Comparison of ENCODE assay signal across 10 cellular contexts in the genomic region with DNA sequence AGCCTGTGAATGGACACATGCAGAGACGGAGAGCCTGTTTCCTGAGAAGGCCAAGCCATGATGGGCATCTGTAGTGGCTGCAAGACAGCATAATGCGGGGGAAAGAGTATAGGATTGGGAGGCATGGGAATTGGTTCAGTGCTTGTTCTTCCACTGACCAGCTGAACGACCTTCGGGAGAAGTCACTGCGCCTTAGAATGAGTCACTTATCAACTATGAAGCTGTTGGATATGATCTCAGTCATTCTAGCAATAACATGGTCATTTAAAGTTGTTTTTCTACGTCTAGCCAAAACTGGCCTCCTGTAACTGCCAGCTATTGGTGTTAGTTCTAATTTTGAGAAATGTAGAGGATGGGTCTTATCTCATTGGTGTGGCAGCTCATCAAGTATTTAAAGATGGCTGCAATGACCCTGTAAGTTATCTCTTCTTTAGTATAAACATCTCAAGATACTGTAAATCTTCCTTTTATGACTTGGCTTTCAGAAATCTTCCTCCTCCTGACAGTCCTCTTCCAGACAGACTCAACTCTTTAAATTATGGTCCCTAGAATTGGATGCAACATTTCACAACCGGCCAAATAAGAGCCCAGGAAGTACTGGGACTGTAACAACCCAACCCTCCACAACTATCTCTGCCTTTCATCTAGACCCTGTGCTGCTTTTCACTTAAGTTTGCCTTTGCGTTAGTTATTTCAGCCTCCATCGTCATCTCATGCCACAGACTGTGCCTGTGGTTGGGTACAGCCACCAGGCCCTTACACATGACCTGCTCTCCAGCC.
DNase-seq lines count a peak whose midpoint lies in the region; ATAC-seq and TF ChIP-seq lines count a peak whose summit lies in the region.
"Had no signal": no experiment of that assay in that cellular context is flagged by ENCODE, and none has a peak within 500 bp of the region (broad histone marks: within the 10 kb centered on the region; RNA-seq: fewer than 3 reads in every experiment).

No MANE protein-coding gene starts in this region.

- WGBS in SK-N-SH (ENCODE audit: low lambda C conversion rate): 69% methylated on average over 9 of the region's 9 CpGs
- 57 to 73% methylated on average over 6 to 9 of the region's 9 CpGs for WGBS in gastroesophageal sphincter (ENCODE audit: low coverage in 1 of 2), 2 donors
- WGBS in right lobe of liver (ENCODE audit: insufficient coverage, low coverage, low lambda C conversion rate, missing lambda C conversion rate): 78% methylated on average over 7 of the region's 9 CpGs

- ATAC-seq in gastroesophageal sphincter (peak; percentile 50), sciatic nerve (peak; percentile 73), GM19395 (IDR thresholded peaks at IDR 0.05; ENCODE audit: unreplicated experiment) (no peak), right lobe of liver (no peak), HG02763 (IDR thresholded peaks at IDR 0.05; ENCODE audit: unreplicated experiment) (no peak)

- no peak overlapping the region for H2AFZ ChIP-seq in SK-N-SH (ENCODE audit: low read depth)

- H3K4me3 ChIP-seq in SK-N-SH (ENCODE audit: low read depth in 2 of 2, low read length in 1 of 2): no peak overlapping the region
- H3K4me3 ChIP-seq in gastroesophageal sphincter: no peak overlapping the region
- H3K4me3 ChIP-seq in right lobe of liver: no peak overlapping the region
- H3K4me3 ChIP-seq: cardiac muscle cell had no signal

- TF ChIP-seq RAD21 in SK-N-SH (IDR thresholded peaks at IDR 0.05; ENCODE audit: low read length): no peak

- H3K27ac ChIP-seq in SK-N-SH (ENCODE audit: low read depth in 2 of 2, low read length in 1 of 2) (peak overlapping the region in 1 of 2 experiments; percentile 80; a peak in 2 of 4 replicates), gastroesophageal sphincter (peak overlapping the region in 3 of 4 donors; percentile 23 to 65 (median 48)), right lobe of liver (peak overlapping the region in 1 of 3 donors; percentile 25)
- H3K27ac ChIP-seq: cardiac muscle cell had no signal

- H3K36me3 ChIP-seq in SK-N-SH (replicated peaks in 1 of 2; ENCODE audit: control insufficient read depth in 1 of 2, insufficient read depth in 2 of 2, low read length in 1 of 2) (no peaks in the 10 kb centered on the region), gastroesophageal sphincter (no peaks in the 10 kb centered on the region), right lobe of liver (no peaks in the 10 kb centered on the region)

- H3K27me3 ChIP-seq in SK-N-SH (ENCODE audit: insufficient read depth): no peaks in the 10 kb centered on the region
- H3K27me3 ChIP-seq in gastroesophageal sphincter: no peaks in the 10 kb centered on the region
- H3K27me3 ChIP-seq in right lobe of liver: no peaks in the 10 kb centered on the region
- H3K27me3 ChIP-seq: cardiac muscle cell had no signal

- peak overlapping the region; percentile 14; the same call in 1 of the 2 replicates for H3K9ac ChIP-seq in SK-N-SH

- H3K79me2 ChIP-seq in SK-N-SH (ENCODE audit: insufficient read depth): no peaks in the 10 kb centered on the region

- TF ChIP-seq EP300 in SK-N-SH (IDR thresholded peaks at IDR 0.05; ENCODE audit: borderline replicate concordance in 1 of 2, low read depth in 1 of 2, low read length in 1 of 2) (no peak), gastroesophageal sphincter (IDR thresholded peaks at IDR 0.05) (no peak)

- peaks cover 35% of the 10 kb centered on the region for H3F3A ChIP-seq in SK-N-SH (replicated peaks; ENCODE audit: insufficient read depth)

- no peak for TF ChIP-seq CTCF in SK-N-SH (IDR thresholded peaks at IDR 0.05)
- TF ChIP-seq CTCF in gastroesophageal sphincter (IDR thresholded peaks at IDR 0.05): no peak
- TF ChIP-seq CTCF in right lobe of liver (IDR thresholded peaks at IDR 0.05): no peak

- H3K9me2 ChIP-seq in SK-N-SH: no peaks in the 10 kb centered on the region

- POLR2A ChIA-PET in SK-N-SH (lab: Yijun Ruan, JAX): no interaction called here

- peak overlapping the region; percentile 42; the same call in 1 of the 2 replicates for H3K4me2 ChIP-seq in SK-N-SH

- H3K9me3 ChIP-seq in SK-N-SH (no peaks in the 10 kb centered on the region), gastroesophageal sphincter (no peaks in the 10 kb centered on the region), right lobe of liver (no peaks in the 10 kb centered on the region)

- no peaks in the 10 kb centered on the region for H4K20me1 ChIP-seq in SK-N-SH (ENCODE audit: insufficient read depth)

- DNase-seq in AG20443 (ENCODE audit: low spot score) (peak; percentile 62), SK-N-SH (no peak), sciatic nerve (ENCODE audit: low spot score) (no peak), right lobe of liver (no peak), islet precursor cell (no peak)
- DNase-seq: CD4-positive, CD25-positive, alpha-beta regulatory T cell had no signal

- no peak for TF ChIP-seq POLR2A in gastroesophageal sphincter (IDR thresholded peaks at IDR 0.05)
- TF ChIP-seq POLR2A in right lobe of liver (IDR thresholded peaks at IDR 0.05): no peak

- intact Hi-C loops in sciatic nerve (cut with DNase I) (no loop called here), right lobe of liver (cut with DNase I) (no loop called here)

- H3K4me1 ChIP-seq in SK-N-SH (ENCODE audit: control insufficient read depth in 1 of 2, insufficient read depth in 2 of 2, low read depth in 1 of 2, low read length in 1 of 2) (peaks cover 0 to 9% of the 10 kb centered on the region in 2 experiments; a peak in 2 of 4 replicates), gastroesophageal sphincter (peaks cover 0 to 41% (median 4%) of the 10 kb centered on the region in 3 donors), right lobe of liver (no peaks in the 10 kb centered on the region)

- CTCF ChIA-PET in SK-N-SH (lab: Yijun Ruan, JAX): no interaction called here

TF ChIP-seq in SK-N-SH, 30 proteins besides CTCF, POLR2A, EP300 and RAD21 (continues in another document):
- TF ChIP-seq, protein P1, sequence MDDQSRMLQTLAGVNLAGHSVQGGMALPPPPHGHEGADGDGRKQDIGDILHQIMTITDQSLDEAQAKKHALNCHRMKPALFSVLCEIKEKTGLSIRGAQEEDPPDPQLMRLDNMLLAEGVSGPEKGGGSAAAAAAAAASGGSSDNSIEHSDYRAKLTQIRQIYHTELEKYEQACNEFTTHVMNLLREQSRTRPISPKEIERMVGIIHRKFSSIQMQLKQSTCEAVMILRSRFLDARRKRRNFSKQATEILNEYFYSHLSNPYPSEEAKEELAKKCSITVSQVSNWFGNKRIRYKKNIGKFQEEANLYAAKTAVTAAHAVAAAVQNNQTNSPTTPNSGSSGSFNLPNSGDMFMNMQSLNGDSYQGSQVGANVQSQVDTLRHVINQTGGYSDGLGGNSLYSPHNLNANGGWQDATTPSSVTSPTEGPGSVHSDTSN (IDR thresholded peaks at IDR 0.05): no peak
- TF ChIP-seq, protein P2, sequence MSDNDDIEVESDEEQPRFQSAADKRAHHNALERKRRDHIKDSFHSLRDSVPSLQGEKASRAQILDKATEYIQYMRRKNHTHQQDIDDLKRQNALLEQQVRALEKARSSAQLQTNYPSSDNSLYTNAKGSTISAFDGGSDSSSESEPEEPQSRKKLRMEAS (IDR thresholded peaks at IDR 0.05; ENCODE audit: low read depth): no peak
- TF ChIP-seq, protein P3, sequence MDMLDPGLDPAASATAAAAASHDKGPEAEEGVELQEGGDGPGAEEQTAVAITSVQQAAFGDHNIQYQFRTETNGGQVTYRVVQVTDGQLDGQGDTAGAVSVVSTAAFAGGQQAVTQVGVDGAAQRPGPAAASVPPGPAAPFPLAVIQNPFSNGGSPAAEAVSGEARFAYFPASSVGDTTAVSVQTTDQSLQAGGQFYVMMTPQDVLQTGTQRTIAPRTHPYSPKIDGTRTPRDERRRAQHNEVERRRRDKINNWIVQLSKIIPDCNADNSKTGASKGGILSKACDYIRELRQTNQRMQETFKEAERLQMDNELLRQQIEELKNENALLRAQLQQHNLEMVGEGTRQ (IDR thresholded peaks at IDR 0.05; ENCODE audit: borderline replicate concordance, low read depth, low read length): no peak
- TF ChIP-seq TCF12 (IDR thresholded peaks at IDR 0.05) (peak; percentile 43), JUND (IDR thresholded peaks at IDR 0.05) (peak; percentile 56), RCOR1 (IDR thresholded peaks at IDR 0.05; ENCODE audit: low read length) (no peak), YY1 (IDR thresholded peaks at IDR 0.05; ENCODE audit: low read depth) (0 out of 2 replicates have a peak, but pooled peaks have one; percentile 26), MXI1 (IDR thresholded peaks at IDR 0.05; ENCODE audit: low read depth, low read length) (no peak), CHD2 (IDR thresholded peaks at IDR 0.05; ENCODE audit: low read length, partially characterized antibody) (no peak)
- TF ChIP-seq, protein P4, sequence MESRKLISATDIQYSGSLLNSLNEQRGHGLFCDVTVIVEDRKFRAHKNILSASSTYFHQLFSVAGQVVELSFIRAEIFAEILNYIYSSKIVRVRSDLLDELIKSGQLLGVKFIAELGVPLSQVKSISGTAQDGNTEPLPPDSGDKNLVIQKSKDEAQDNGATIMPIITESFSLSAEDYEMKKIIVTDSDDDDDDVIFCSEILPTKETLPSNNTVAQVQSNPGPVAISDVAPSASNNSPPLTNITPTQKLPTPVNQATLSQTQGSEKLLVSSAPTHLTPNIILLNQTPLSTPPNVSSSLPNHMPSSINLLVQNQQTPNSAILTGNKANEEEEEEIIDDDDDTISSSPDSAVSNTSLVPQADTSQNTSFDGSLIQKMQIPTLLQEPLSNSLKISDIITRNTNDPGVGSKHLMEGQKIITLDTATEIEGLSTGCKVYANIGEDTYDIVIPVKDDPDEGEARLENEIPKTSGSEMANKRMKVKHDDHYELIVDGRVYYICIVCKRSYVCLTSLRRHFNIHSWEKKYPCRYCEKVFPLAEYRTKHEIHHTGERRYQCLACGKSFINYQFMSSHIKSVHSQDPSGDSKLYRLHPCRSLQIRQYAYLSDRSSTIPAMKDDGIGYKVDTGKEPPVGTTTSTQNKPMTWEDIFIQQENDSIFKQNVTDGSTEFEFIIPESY (IDR thresholded peaks at IDR 0.05; ENCODE audit: borderline replicate concordance, low read depth): no peak

Comparison
In these comparisons a context has a peak if more than half of its experiments do, and no peak if none do; other contexts are left out.
1. ATAC-seq: peak in gastroesophageal sphincter (single experiment) and sciatic nerve (single experiment); none in GM19395 (single experiment), right lobe of liver (0 of 4) and HG02763 (single experiment).